In the genomic region with DNA sequence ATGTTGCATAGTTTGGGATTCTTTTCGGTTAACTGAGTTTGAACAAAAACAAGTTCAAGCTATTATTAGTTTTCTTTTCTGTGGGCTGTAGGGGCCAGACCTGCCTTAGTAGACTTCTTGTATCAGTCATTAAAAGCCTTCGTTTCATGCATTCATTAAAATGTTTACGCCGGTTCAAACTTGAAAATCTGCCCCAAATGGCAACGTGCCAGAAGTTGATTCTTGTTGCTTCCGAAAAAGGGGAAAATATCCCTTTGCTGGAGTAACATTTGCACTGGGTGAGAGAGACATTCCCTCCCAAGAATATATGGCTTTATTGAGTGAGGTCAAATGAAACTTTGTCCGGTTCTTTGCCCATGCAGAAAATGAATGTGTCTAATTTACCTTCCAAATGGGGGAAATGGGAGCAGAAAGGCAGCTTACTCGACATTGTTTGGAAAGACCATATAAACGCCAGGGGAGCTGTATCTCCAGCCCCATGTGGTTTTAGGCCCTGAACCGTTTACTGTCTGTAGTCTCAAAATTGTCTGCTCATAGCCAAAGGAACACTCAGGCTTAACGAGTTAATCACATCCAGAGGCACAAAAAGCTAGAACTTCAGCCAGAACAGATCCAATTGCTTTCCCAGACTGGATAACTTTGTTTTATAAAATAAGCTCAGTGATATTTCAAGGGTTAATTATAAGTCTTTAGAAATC, we compare ENCODE assay signal across 19 cellular contexts. TPM values are rescaled to one million over a fixed set of nuclear protein-coding genes. Genes with fewer than 3 reads are reported as not detected.
DNase-seq lines count a peak whose midpoint lies in the region; ATAC-seq and TF ChIP-seq lines count a peak whose summit lies in the region.
"Had no signal": no experiment of that assay in that cellular context is flagged by ENCODE, and none has a peak within 500 bp of the region (broad histone marks: within the 10 kb centered on the region; RNA-seq: fewer than 3 reads in every experiment).

No MANE protein-coding gene starts in this region.

- H3K27ac Mint-ChIP-seq in brain (peak overlapping the region in 4 of 5 experiments; percentile 21 to 93 (median 58)), nephron progenitor cell (peak overlapping the region; percentile 83)
- H3K27ac Mint-ChIP-seq: T-helper 1 cell treated with Interleukin-12 subunit alpha and Interleukin-12 subunit beta and Interleukin-4 antibody, amounts not matched to agents 30 μg/mL and 1 μg/mL, for 36 hours had no signal

- H3K27me3 Mint-ChIP-seq in brain, result peaks cover 5% of the 10 kb centered on the region
- H3K27me3 Mint-ChIP-seq in nephron progenitor cell (ENCODE audit: low read depth, poor library complexity), result peaks cover 5% of the 10 kb centered on the region

- DNase-seq in A673 (ENCODE audit: low spot score) (peak; percentile 67), nephron progenitor cell (no peak), posterior cingulate gyrus (no peak), activated T-cell treated with anti-CD3 and anti-CD28 coated beads for 4 hours (no peak)
- DNase-seq in activated CD8-positive, alpha-beta memory T cell treated with anti-CD3 and anti-CD28 coated beads for 24 hours, result no peak
- DNase-seq: brain microvascular endothelial cell, NCI-H1092, NCI-H2029 treated with DMSO at 0.1 percent for 48 hours, SHP77 treated with DMSO at 0.1 percent for 48 hours, spleen had no signal

- intact Hi-C loops in A673 (cut with micrococcal nuclease; ENCODE audit: unreplicated experiment) (no loop called here), posterior cingulate gyrus (cut with DNase I) (no loop called here)

- H3K4me3 Mint-ChIP-seq in brain, result peak overlapping the region in 3 of 5 experiments; percentile 14 to 63 (median 56)
- H3K4me3 Mint-ChIP-seq in nephron progenitor cell, result no peak overlapping the region
- H3K4me3 Mint-ChIP-seq: T-helper 1 cell treated with Interleukin-12 subunit alpha and Interleukin-12 subunit beta and Interleukin-4 antibody, amounts not matched to agents 30 μg/mL and 1 μg/mL, for 36 hours had no signal

- CTCF ChIA-PET in A673 (lab: Charles Lee), result interaction anchor here (0.6 kb wide), 1 partner anchor 270 kb away, joined by 3 read pairs; no protein-coding TSS in a partner anchor
- CTCF ChIA-PET in HEK293 (lab: Yijun Ruan, JAX), result interaction anchor here (0.7 to 0.9 kb wide), 2 partner anchors 12 to 19 kb away, joined by 3 read pairs; no protein-coding TSS in a partner anchor

- H3K36me3 ChIP-seq in A673 (ENCODE audit: insufficient read depth, low read length, poor library complexity, severe bottlenecking) (no peaks in the 10 kb centered on the region), HEK293 (ENCODE audit: control insufficient read depth in 2 of 2, insufficient read depth in 1 of 2, low read length in 2 of 2) (no peaks in the 10 kb centered on the region)
- H3K36me3 ChIP-seq: brain microvascular endothelial cell, HAP-1, spleen, thoracic aorta had no signal

- BruUV-seq in A673 (replicated peaks; lab: Mats Ljungman, UMichigan), result no TSS peak

- H3K9me3 ChIP-seq in A673 (ENCODE audit: low read depth, low read length, poor library complexity, severe bottlenecking) (no peaks in the 10 kb centered on the region), HEK293 (ENCODE audit: control insufficient read depth, insufficient read depth, low read depth, low read length) (no peaks in the 10 kb centered on the region)
- H3K9me3 ChIP-seq: HAP-1, spleen, thoracic aorta had no signal

- no peaks in the 10 kb centered on the region for H3K27me3 ChIP-seq in A673 (replicated peaks; ENCODE audit: insufficient read depth, low read depth, low read length, poor library complexity)
- H3K27me3 ChIP-seq: brain microvascular endothelial cell had no signal

- H3K4me1 Mint-ChIP-seq in brain (peaks cover 69% of the 10 kb centered on the region), nephron progenitor cell (peaks cover 75% of the 10 kb centered on the region)

- POLR2A ChIA-PET in A673 (lab: Charles Lee; ENCODE audit: low non-redundant PET) (interaction anchor here (0.6 kb wide), 1 partner anchor 194 kb away, joined by 5 read pairs; the partner anchor contains the start of gene HEBP1), HEK293 (lab: Yijun Ruan, JAX) (interaction anchor here (0.8 kb wide), 1 partner anchor 14 kb away, joined by 3 read pairs; no protein-coding TSS in a partner anchor)

- H3K4me1 ChIP-seq in A673 (ENCODE audit: insufficient read depth, low read length, poor library complexity, severe bottlenecking) (peaks cover 36% of the 10 kb centered on the region), HEK293 (ENCODE audit: control insufficient read depth, insufficient read depth, low read length) (peaks cover 7% of the 10 kb centered on the region)

- H3K9me3 Mint-ChIP-seq in brain (no peaks in the 10 kb centered on the region), nephron progenitor cell (no peaks in the 10 kb centered on the region)
- H3K9me3 Mint-ChIP-seq: activated naive CD4-positive, alpha-beta T cell treated with anti-CD3 and anti-CD28 coated beads, Interleukin-2, amount 50 U/mL, for 72 hours; T-helper 1 cell treated with Interleukin-12 subunit alpha and Interleukin-12 subunit beta and Interleukin-4 antibody, amounts not matched to agents 30 μg/mL and 1 μg/mL, for 36 hours had no signal

- H3K4me3 ChIP-seq in A673 (ENCODE audit: low read depth, low read length, poor library complexity, severe bottlenecking), result no peak overlapping the region
- H3K4me3 ChIP-seq in HEK293 (ENCODE audit: low read depth, low read length), result no peak overlapping the region
- H3K4me3 ChIP-seq: HAP-1, spleen, thoracic aorta had no signal

- H3K27ac ChIP-seq in A673 (ENCODE audit: low read depth, low read length, poor library complexity, severe bottlenecking) (peak overlapping the region; percentile 0), HEK293 (ENCODE audit: extremely low read depth, low read depth, low read length) (no peak overlapping the region)
- H3K27ac ChIP-seq: brain microvascular endothelial cell, KMS-11, thoracic aorta had no signal

- TF ChIP-seq CTCF in A673 (conservative IDR thresholded peaks at IDR 0.05; ENCODE audit: low read depth, low read length), result no peak
- no peak; the same call in 1 of the 2 replicates for TF ChIP-seq CTCF in HEK293 (tag by site-specific recombination; IDR thresholded peaks at IDR 0.05)
- TF ChIP-seq CTCF in brain (conservative IDR thresholded peaks at IDR 0.05), result no peak
- TF ChIP-seq CTCF in nephron progenitor cell (IDR thresholded peaks at IDR 0.05), result no peak

- no peaks in the 10 kb centered on the region for H3K36me3 Mint-ChIP-seq in brain
- H3K36me3 Mint-ChIP-seq in nephron progenitor cell (ENCODE audit: low read depth), result no peaks in the 10 kb centered on the region
- H3K36me3 Mint-ChIP-seq: activated naive CD4-positive, alpha-beta T cell treated with anti-CD3 and anti-CD28 coated beads, Interleukin-2, amount 50 U/mL, for 72 hours had no signal

- ATAC-seq in HG03159 (IDR thresholded peaks at IDR 0.05; ENCODE audit: unreplicated experiment), result no peak
- ATAC-seq: activated CD4-positive, CD25-positive, alpha-beta regulatory T cell treated with anti-CD3 and anti-CD28 coated beads, Interleukin-2, amount 50 U/mL, for 24 hours; activated naive CD4-positive, alpha-beta T cell treated with anti-CD3 and anti-CD28 coated beads, Interleukin-2, amount 50 U/mL, for 72 hours had no signal

TF ChIP-seq in HEK293, 187 proteins besides CTCF, POLR2A, EP300 and RAD21:
- TF ChIP-seq ZNF423 (tag by site-specific recombination; IDR thresholded peaks at IDR 0.05) (peak; percentile 56; the same call in 1 of the 2 replicates), GLIS1 (tag by site-specific recombination; IDR thresholded peaks at IDR 0.05) (peak; percentile 22; the same call in 1 of the 2 replicates), ZIC2 (tag by site-specific recombination; IDR thresholded peaks at IDR 0.05) (peak; percentile 57), ZNF561 (tag by site-specific recombination; IDR thresholded peaks at IDR 0.05; ENCODE audit: borderline replicate concordance) (peak; percentile 44; the same call in 1 of the 2 replicates), ZNF626 (tag by site-specific recombination; IDR thresholded peaks at IDR 0.05) (peak; percentile 6; the same call in 1 of the 2 replicates)
- TF ChIP-seq, protein P1, sequence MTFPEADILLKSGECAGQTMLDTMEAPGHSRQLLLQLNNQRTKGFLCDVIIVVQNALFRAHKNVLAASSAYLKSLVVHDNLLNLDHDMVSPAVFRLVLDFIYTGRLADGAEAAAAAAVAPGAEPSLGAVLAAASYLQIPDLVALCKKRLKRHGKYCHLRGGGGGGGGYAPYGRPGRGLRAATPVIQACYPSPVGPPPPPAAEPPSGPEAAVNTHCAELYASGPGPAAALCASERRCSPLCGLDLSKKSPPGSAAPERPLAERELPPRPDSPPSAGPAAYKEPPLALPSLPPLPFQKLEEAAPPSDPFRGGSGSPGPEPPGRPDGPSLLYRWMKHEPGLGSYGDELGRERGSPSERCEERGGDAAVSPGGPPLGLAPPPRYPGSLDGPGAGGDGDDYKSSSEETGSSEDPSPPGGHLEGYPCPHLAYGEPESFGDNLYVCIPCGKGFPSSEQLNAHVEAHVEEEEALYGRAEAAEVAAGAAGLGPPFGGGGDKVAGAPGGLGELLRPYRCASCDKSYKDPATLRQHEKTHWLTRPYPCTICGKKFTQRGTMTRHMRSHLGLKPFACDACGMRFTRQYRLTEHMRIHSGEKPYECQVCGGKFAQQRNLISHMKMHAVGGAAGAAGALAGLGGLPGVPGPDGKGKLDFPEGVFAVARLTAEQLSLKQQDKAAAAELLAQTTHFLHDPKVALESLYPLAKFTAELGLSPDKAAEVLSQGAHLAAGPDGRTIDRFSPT (tag by site-specific recombination; IDR thresholded peaks at IDR 0.05), result no peak

RNA-seq across cellular contexts. Expression of gene EMP1, which starts 3.0 kb away (rescaled TPM):
- total RNA-seq in A673 (2021), result 39.9 and 66.5 TPM in 2 replicates
- 11.7 TPM for polyA plus RNA-seq in brain (ENCODE audit: insufficient read depth, low read depth, low replicate concordance)
